ENCODE assay signal across 15 cellular contexts in the genomic region with DNA sequence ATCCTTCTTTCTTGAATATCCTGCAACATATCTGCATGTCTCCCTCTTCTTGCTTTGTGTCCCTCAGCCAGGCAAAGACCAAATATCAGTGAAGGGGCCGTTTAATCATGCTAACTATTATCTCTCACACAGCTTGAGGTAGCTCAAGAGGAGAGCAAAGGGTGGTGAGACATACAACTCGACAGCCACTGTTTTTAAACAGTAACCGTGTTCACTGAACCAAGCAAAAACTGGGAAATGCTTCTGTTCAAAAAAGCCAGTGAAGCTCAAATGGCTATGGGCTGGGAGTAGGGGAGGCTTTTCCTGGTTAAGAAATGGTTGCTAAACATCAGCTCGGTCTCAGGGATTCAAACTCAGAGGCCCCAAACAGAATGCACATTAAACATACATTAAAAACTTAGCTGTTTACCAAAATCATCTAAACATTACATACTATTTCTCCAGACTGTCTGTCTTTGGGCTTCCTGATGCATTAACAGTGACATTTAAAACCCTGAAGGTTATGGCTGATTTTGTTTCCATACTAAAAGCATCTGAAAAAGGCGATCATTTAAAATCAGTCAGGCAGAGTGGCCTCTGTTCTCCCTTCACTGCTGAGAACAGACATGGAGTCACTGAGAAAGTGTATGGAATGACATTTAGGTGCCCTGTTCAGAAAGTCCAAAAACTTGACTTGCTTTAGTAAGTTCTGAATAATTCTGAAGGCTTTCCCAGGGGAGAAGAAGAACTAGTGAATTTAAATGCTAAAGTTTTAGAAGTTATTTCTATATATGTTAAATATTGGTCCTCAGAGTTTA.
A peak's percentile ranks its signal among the peaks of the same experiment; 100 is the strongest.
DNase-seq lines count a peak whose midpoint lies in the region; ATAC-seq and TF ChIP-seq lines count a peak whose summit lies in the region.
"Had no signal": no experiment of that assay in that cellular context is flagged by ENCODE, and none has a peak within 500 bp of the region (broad histone marks: within the 10 kb centered on the region; RNA-seq: fewer than 3 reads in every experiment).

No MANE protein-coding gene starts in this region.

- no peaks in the 10 kb centered on the region for H3K36me3 Mint-ChIP-seq in glutamatergic neuron (ENCODE audit: unreplicated experiment)
- H3K36me3 Mint-ChIP-seq: activated naive CD8-positive, alpha-beta T cell treated with anti-CD3 and anti-CD28 coated beads for 36 hours; mesothelial cell of epicardium had no signal

- H3K27ac Mint-ChIP-seq in glutamatergic neuron (ENCODE audit: unreplicated experiment), result peak overlapping the region; percentile 83
- H3K27ac Mint-ChIP-seq: activated CD4-positive, alpha-beta T cell treated with anti-CD3 and anti-CD28 coated beads, Interleukin-2, amount 10 ng/mL, durations not matched to agents 24 days and 14 days; activated naive CD8-positive, alpha-beta T cell treated with anti-CD3 and anti-CD28 coated beads for 36 hours; mesothelial cell of epicardium had no signal

- DNase-seq in DMS153 (lab: John Stamatoyannopoulos, UW), result peak; percentile 32
- no peak for DNase-seq in DMS153 treated with DMSO at 0.1 percent for 48 hours (lab: John Stamatoyannopoulos, UW; ENCODE audit: unreplicated experiment)
- peak; percentile 23 for DNase-seq in NCI-H2227 treated with DMSO at 0.1 percent for 48 hours (lab: John Stamatoyannopoulos, UW)
- DNase-seq in glutamatergic neuron, result no peak
- DNase-seq in renal cortical epithelial cell (ENCODE audit: low read depth), result peak; percentile 89
- no peak for DNase-seq in stimulated activated CD4-positive, alpha-beta T cell treated with anti-CD3 and anti-CD28 coated beads, Interleukin-2, amount 100 ng/mL, for 24 hours
- no peak for DNase-seq in middle frontal gyrus (ENCODE audit: extremely low spot score, low spot score)
- DNase-seq: activated CD4-positive, alpha-beta T cell treated with anti-CD3 and anti-CD28 coated beads, Interleukin-2, amount 10 ng/mL, durations not matched to agents 24 days and 14 days; activated naive CD8-positive, alpha-beta T cell treated with anti-CD3 and anti-CD28 coated beads for 36 hours; central memory CD4-positive, alpha-beta T cell; NCI-H1436 treated with DMSO at 0.1 percent for 48 hours; SJCRH30 had no signal

- peaks cover 4% of the 10 kb centered on the region for H3K9me3 Mint-ChIP-seq in glutamatergic neuron (ENCODE audit: unreplicated experiment)
- H3K9me3 Mint-ChIP-seq: activated CD4-positive, alpha-beta T cell treated with anti-CD3 and anti-CD28 coated beads, Interleukin-2, amount 10 ng/mL, durations not matched to agents 24 days and 14 days; activated naive CD8-positive, alpha-beta T cell treated with anti-CD3 and anti-CD28 coated beads for 36 hours; mesothelial cell of epicardium had no signal

- peaks cover 5% of the 10 kb centered on the region for H3K27me3 Mint-ChIP-seq in glutamatergic neuron (ENCODE audit: unreplicated experiment)

- peaks cover 26% of the 10 kb centered on the region for H3K4me1 Mint-ChIP-seq in glutamatergic neuron (ENCODE audit: low read depth, unreplicated experiment)

- TF ChIP-seq CTCF in glutamatergic neuron (IDR thresholded peaks at IDR 0.05; ENCODE audit: partially characterized antibody, unreplicated experiment), result no peak

- peak overlapping the region; percentile 26 for H3K4me3 Mint-ChIP-seq in glutamatergic neuron (ENCODE audit: unreplicated experiment)
- H3K4me3 Mint-ChIP-seq: activated CD4-positive, alpha-beta T cell treated with anti-CD3 and anti-CD28 coated beads, Interleukin-2, amount 10 ng/mL, durations not matched to agents 24 days and 14 days; activated naive CD8-positive, alpha-beta T cell treated with anti-CD3 and anti-CD28 coated beads for 36 hours; mesothelial cell of epicardium had no signal

- ATAC-seq in GM21619 (IDR thresholded peaks at IDR 0.05; ENCODE audit: unreplicated experiment), result no peak
- ATAC-seq: HCT116 had no signal

Comparison
In these comparisons a context has a peak if more than half of its experiments do, and no peak if none do; other contexts are left out.
1. DNase-seq: peak in DMS153 (single experiment), NCI-H2227 treated with DMSO at 0.1 percent for 48 hours (single experiment) and renal cortical epithelial cell (single experiment); none in DMS153 treated with DMSO at 0.1 percent for 48 hours (single experiment), glutamatergic neuron (single experiment), stimulated activated CD4-positive, alpha-beta T cell treated with anti-CD3 and anti-CD28 coated beads, Interleukin-2, amount 100 ng/mL, for 24 hours (0 of 2) and middle frontal gyrus (single experiment).